1 cellular context compared by ENCODE assay signal in the genomic region with DNA sequence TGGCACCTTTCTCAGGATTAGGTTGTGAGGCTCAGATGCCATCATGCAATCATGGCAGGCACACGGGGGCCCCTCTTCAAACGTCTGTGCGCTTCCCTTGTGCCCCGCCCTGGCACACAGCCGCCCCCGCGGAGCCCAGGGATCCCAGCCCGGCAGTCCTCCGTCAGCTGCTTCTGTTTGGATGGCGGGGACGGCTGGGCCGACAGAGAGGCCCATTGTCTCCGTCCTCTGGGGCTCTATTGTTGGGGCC.
TF ChIP-seq lines count a peak whose summit lies in the region.

No MANE protein-coding gene starts in this region.

TF ChIP-seq in HepG2, 621 proteins besides CTCF, POLR2A, EP300 and RAD21 (continued from another document and continues in another):
- TF ChIP-seq, protein P1, sequence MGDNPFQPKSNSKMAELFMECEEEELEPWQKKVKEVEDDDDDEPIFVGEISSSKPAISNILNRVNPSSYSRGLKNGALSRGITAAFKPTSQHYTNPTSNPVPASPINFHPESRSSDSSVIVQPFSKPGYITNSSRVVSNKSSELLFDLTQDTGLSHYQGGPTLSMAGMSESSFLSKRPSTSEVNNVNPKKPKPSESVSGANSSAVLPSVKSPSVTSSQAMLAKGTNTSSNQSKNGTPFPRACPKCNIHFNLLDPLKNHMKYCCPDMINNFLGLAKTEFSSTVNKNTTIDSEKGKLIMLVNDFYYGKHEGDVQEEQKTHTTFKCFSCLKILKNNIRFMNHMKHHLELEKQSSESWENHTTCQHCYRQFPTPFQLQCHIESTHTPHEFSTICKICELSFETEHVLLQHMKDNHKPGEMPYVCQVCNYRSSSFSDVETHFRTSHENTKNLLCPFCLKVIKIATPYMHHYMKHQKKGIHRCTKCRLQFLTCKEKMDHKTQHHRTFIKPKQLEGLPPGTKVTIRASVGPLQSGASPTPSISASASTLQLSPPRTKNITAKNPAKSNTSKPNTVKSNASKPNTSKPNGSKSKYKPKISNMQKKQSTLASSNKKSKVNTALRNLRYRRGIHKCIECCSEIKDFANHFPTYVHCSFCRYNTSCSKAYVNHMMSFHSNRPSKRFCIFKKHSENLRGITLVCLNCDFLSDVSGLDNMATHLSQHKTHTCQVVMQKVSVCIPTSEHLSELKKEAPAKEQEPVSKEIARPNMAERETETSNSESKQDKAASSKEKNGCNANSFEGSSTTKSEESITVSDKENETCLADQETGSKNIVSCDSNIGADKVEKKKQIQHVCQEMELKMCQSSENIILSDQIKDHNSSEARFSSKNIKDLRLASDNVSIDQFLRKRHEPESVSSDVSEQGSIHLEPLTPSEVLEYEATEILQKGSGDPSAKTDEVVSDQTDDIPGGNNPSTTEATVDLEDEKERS (CRISPR knock-in tag; IDR thresholded peaks at IDR 0.05): peak; percentile 33; the same call in 1 of the 2 replicates
- TF ChIP-seq ZNF333 (CRISPR knock-in tag; IDR thresholded peaks at IDR 0.05; ENCODE audit: borderline replicate concordance) (no peak), ZNF24 (IDR thresholded peaks at IDR 0.05) (no peak), ZNF441 (CRISPR knock-in tag; IDR thresholded peaks at IDR 0.05; ENCODE audit: borderline replicate concordance) (0 out of 2 replicates have a peak, but pooled peaks have one; percentile 10), THAP11 (CRISPR knock-in tag; IDR thresholded peaks at IDR 0.05) (no peak), MYNN (CRISPR knock-in tag; IDR thresholded peaks at IDR 0.05; ENCODE audit: low read depth) (no peak), ZBTB20 (CRISPR knock-in tag; IDR thresholded peaks at IDR 0.05; ENCODE audit: borderline replicate concordance, low read depth) (no peak), NFYB (CRISPR knock-in tag; IDR thresholded peaks at IDR 0.05) (no peak), NFIB (CRISPR knock-in tag; IDR thresholded peaks at IDR 0.05; ENCODE audit: borderline replicate concordance) (no peak), MLLT10 (CRISPR knock-in tag; IDR thresholded peaks at IDR 0.05) (no peak), JUNB (CRISPR knock-in tag; IDR thresholded peaks at IDR 0.05; ENCODE audit: borderline replicate concordance) (no peak), ZSCAN20 (CRISPR knock-in tag; IDR thresholded peaks at IDR 0.05; ENCODE audit: borderline replicate concordance) (no peak)
- TF ChIP-seq, protein P2, sequence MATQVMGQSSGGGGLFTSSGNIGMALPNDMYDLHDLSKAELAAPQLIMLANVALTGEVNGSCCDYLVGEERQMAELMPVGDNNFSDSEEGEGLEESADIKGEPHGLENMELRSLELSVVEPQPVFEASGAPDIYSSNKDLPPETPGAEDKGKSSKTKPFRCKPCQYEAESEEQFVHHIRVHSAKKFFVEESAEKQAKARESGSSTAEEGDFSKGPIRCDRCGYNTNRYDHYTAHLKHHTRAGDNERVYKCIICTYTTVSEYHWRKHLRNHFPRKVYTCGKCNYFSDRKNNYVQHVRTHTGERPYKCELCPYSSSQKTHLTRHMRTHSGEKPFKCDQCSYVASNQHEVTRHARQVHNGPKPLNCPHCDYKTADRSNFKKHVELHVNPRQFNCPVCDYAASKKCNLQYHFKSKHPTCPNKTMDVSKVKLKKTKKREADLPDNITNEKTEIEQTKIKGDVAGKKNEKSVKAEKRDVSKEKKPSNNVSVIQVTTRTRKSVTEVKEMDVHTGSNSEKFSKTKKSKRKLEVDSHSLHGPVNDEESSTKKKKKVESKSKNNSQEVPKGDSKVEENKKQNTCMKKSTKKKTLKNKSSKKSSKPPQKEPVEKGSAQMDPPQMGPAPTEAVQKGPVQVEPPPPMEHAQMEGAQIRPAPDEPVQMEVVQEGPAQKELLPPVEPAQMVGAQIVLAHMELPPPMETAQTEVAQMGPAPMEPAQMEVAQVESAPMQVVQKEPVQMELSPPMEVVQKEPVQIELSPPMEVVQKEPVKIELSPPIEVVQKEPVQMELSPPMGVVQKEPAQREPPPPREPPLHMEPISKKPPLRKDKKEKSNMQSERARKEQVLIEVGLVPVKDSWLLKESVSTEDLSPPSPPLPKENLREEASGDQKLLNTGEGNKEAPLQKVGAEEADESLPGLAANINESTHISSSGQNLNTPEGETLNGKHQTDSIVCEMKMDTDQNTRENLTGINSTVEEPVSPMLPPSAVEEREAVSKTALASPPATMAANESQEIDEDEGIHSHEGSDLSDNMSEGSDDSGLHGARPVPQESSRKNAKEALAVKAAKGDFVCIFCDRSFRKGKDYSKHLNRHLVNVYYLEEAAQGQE (IDR thresholded peaks at IDR 0.05; ENCODE audit: borderline replicate concordance in 1 of 2, low read depth in 1 of 2, low read length in 2 of 2): no peak
- TF ChIP-seq, protein P3, sequence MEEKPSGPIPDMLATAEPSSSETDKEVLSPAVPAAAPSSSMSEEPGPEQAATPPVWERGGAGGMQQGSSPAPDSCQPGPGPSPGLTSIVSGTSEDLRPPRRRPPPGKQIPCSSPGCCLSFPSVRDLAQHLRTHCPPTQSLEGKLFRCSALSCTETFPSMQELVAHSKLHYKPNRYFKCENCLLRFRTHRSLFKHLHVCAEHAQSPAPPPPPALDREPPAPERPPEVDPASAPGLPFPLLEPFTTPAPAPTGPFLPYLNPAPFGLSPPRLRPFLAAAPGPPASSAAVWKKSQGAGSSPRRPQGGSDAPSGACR (CRISPR knock-in tag; IDR thresholded peaks at IDR 0.05): no peak
- TF ChIP-seq, protein P4, sequence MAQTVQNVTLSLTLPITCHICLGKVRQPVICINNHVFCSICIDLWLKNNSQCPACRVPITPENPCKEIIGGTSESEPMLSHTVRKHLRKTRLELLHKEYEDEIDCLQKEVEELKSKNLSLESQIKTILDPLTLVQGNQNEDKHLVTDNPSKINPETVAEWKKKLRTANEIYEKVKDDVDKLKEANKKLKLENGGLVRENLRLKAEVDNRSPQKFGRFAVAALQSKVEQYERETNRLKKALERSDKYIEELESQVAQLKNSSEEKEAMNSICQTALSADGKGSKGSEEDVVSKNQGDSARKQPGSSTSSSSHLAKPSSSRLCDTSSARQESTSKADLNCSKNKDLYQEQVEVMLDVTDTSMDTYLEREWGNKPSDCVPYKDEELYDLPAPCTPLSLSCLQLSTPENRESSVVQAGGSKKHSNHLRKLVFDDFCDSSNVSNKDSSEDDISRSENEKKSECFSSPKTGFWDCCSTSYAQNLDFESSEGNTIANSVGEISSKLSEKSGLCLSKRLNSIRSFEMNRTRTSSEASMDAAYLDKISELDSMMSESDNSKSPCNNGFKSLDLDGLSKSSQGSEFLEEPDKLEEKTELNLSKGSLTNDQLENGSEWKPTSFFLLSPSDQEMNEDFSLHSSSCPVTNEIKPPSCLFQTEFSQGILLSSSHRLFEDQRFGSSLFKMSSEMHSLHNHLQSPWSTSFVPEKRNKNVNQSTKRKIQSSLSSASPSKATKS (CRISPR knock-in tag; IDR thresholded peaks at IDR 0.05): no peak
- TF ChIP-seq, protein P5, sequence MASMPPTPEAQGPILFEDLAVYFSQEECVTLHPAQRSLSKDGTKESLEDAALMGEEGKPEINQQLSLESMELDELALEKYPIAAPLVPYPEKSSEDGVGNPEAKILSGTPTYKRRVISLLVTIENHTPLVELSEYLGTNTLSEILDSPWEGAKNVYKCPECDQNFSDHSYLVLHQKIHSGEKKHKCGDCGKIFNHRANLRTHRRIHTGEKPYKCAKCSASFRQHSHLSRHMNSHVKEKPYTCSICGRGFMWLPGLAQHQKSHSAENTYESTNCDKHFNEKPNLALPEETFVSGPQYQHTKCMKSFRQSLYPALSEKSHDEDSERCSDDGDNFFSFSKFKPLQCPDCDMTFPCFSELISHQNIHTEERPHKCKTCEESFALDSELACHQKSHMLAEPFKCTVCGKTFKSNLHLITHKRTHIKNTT (CRISPR knock-in tag; IDR thresholded peaks at IDR 0.05): no peak
- TF ChIP-seq, protein P6, sequence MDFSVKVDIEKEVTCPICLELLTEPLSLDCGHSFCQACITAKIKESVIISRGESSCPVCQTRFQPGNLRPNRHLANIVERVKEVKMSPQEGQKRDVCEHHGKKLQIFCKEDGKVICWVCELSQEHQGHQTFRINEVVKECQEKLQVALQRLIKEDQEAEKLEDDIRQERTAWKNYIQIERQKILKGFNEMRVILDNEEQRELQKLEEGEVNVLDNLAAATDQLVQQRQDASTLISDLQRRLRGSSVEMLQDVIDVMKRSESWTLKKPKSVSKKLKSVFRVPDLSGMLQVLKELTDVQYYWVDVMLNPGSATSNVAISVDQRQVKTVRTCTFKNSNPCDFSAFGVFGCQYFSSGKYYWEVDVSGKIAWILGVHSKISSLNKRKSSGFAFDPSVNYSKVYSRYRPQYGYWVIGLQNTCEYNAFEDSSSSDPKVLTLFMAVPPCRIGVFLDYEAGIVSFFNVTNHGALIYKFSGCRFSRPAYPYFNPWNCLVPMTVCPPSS (IDR thresholded peaks at IDR 0.05): no peak
- TF ChIP-seq, protein P7, sequence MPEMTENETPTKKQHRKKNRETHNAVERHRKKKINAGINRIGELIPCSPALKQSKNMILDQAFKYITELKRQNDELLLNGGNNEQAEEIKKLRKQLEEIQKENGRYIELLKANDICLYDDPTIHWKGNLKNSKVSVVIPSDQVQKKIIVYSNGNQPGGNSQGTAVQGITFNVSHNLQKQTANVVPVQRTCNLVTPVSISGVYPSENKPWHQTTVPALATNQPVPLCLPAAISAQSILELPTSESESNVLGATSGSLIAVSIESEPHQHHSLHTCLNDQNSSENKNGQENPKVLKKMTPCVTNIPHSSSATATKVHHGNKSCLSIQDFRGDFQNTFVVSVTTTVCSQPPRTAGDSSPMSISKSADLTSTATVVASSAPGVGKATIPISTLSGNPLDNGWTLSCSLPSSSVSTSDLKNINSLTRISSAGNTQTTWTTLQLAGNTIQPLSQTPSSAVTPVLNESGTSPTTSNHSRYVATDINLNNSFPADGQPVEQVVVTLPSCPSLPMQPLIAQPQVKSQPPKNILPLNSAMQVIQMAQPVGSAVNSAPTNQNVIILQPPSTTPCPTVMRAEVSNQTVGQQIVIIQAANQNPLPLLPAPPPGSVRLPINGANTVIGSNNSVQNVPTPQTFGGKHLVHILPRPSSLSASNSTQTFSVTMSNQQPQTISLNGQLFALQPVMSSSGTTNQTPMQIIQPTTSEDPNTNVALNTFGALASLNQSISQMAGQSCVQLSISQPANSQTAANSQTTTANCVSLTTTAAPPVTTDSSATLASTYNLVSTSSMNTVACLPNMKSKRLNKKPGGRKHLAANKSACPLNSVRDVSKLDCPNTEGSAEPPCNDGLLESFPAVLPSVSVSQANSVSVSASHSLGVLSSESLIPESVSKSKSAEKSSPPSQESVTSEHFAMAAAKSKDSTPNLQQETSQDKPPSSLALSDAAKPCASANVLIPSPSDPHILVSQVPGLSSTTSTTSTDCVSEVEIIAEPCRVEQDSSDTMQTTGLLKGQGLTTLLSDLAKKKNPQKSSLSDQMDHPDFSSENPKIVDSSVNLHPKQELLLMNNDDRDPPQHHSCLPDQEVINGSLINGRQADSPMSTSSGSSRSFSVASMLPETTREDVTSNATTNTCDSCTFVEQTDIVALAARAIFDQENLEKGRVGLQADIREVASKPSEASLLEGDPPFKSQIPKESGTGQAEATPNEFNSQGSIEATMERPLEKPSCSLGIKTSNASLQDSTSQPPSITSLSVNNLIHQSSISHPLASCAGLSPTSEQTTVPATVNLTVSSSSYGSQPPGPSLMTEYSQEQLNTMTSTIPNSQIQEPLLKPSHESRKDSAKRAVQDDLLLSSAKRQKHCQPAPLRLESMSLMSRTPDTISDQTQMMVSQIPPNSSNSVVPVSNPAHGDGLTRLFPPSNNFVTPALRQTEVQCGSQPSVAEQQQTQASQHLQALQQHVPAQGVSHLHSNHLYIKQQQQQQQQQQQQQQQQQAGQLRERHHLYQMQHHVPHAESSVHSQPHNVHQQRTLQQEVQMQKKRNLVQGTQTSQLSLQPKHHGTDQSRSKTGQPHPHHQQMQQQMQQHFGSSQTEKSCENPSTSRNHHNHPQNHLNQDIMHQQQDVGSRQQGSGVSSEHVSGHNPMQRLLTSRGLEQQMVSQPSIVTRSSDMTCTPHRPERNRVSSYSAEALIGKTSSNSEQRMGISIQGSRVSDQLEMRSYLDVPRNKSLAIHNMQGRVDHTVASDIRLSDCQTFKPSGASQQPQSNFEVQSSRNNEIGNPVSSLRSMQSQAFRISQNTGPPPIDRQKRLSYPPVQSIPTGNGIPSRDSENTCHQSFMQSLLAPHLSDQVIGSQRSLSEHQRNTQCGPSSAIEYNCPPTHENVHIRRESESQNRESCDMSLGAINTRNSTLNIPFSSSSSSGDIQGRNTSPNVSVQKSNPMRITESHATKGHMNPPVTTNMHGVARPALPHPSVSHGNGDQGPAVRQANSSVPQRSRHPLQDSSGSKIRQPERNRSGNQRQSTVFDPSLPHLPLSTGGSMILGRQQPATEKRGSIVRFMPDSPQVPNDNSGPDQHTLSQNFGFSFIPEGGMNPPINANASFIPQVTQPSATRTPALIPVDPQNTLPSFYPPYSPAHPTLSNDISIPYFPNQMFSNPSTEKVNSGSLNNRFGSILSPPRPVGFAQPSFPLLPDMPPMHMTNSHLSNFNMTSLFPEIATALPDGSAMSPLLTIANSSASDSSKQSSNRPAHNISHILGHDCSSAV (CRISPR knock-in tag; IDR thresholded peaks at IDR 0.05; ENCODE audit: borderline replicate concordance): no peak
- TF ChIP-seq, protein P8, sequence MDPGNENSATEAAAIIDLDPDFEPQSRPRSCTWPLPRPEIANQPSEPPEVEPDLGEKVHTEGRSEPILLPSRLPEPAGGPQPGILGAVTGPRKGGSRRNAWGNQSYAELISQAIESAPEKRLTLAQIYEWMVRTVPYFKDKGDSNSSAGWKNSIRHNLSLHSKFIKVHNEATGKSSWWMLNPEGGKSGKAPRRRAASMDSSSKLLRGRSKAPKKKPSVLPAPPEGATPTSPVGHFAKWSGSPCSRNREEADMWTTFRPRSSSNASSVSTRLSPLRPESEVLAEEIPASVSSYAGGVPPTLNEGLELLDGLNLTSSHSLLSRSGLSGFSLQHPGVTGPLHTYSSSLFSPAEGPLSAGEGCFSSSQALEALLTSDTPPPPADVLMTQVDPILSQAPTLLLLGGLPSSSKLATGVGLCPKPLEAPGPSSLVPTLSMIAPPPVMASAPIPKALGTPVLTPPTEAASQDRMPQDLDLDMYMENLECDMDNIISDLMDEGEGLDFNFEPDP (CRISPR knock-in tag; conservative IDR thresholded peaks at IDR 0.05): no peak
- TF ChIP-seq, protein P9, sequence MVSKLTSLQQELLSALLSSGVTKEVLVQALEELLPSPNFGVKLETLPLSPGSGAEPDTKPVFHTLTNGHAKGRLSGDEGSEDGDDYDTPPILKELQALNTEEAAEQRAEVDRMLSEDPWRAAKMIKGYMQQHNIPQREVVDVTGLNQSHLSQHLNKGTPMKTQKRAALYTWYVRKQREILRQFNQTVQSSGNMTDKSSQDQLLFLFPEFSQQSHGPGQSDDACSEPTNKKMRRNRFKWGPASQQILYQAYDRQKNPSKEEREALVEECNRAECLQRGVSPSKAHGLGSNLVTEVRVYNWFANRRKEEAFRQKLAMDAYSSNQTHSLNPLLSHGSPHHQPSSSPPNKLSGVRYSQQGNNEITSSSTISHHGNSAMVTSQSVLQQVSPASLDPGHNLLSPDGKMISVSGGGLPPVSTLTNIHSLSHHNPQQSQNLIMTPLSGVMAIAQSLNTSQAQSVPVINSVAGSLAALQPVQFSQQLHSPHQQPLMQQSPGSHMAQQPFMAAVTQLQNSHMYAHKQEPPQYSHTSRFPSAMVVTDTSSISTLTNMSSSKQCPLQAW (CRISPR knock-in tag; IDR thresholded peaks at IDR 0.05): no peak
